ENCODE assay signal across 1 cellular context in genomic region chr2:156343940-156344301, GRCh38.
TF ChIP-seq lines count a peak whose summit lies in the region.

No MANE protein-coding gene starts in this region.

TF ChIP-seq in HCT116, 20 proteins besides CTCF, POLR2A, EP300 and RAD21 (continued from another document):
- TF ChIP-seq SRF (IDR thresholded peaks at IDR 0.05; ENCODE audit: low read depth) (no peak), SP1 (IDR thresholded peaks at IDR 0.05; ENCODE audit: low read depth) (no peak)
